21 cellular contexts compared by ENCODE assay signal in genomic region chr9:129865668-129866320, GRCh38. TPM values are rescaled to one million over a fixed set of nuclear protein-coding genes. Genes with fewer than 3 reads are reported as not detected.
A peak's percentile ranks its signal among the peaks of the same experiment; 100 is the strongest.
DNase-seq lines count a peak whose midpoint lies in the region; ATAC-seq lines count a peak whose summit lies in the region.
"Had no signal": no experiment of that assay in that cellular context is flagged by ENCODE, and none has a peak within 500 bp of the region (broad histone marks: within the 10 kb centered on the region; RNA-seq: fewer than 3 reads in every experiment).

No MANE protein-coding gene starts in this region.

- no peak overlapping the region for H3K4me3 ChIP-seq in CD4-positive, CD25-positive, alpha-beta regulatory T cell (ENCODE audit: low read depth, low read length)
- H3K4me3 ChIP-seq in CD8-positive, alpha-beta memory T cell (ENCODE audit: low read length) = peak overlapping the region; percentile 33
- H3K4me3 ChIP-seq: heart left ventricle, lower lobe of right lung, suprapubic skin had no signal

- peaks cover 100% of the 10 kb centered on the region for H3K4me1 ChIP-seq in CD4-positive, CD25-positive, alpha-beta regulatory T cell (ENCODE audit: control insufficient read depth, insufficient read depth, low read length, poor library complexity, severe bottlenecking)
- H3K4me1 ChIP-seq in CD8-positive, alpha-beta memory T cell (ENCODE audit: insufficient read depth, low read length) = peaks cover 98% of the 10 kb centered on the region
- H3K4me1 ChIP-seq: lower lobe of right lung, suprapubic skin had no signal

- no peaks in the 10 kb centered on the region for H3K27me3 Mint-ChIP-seq in CD4-positive, CD25-positive, alpha-beta regulatory T cell
- H3K27me3 Mint-ChIP-seq in CD8-positive, alpha-beta memory T cell = no peaks in the 10 kb centered on the region
- H3K27me3 Mint-ChIP-seq in activated T-helper 17 cell treated with anti-CD3 and anti-CD28 coated beads, Interleukin-2, amount 50 U/mL, for 72 hours = no peaks in the 10 kb centered on the region
- no peaks in the 10 kb centered on the region for H3K27me3 Mint-ChIP-seq in naive thymus-derived CD8-positive, alpha-beta T cell
- H3K27me3 Mint-ChIP-seq: B cell had no signal

- peaks cover 19 to 91% (median 56%) of the 10 kb centered on the region in 4 donors for H3K4me1 Mint-ChIP-seq in CD4-positive, CD25-positive, alpha-beta regulatory T cell
- H3K4me1 Mint-ChIP-seq in CD8-positive, alpha-beta memory T cell = peaks cover 72 to 95% (median 76%) of the 10 kb centered on the region in 3 donors
- peaks cover 40% of the 10 kb centered on the region for H3K4me1 Mint-ChIP-seq in activated T-helper 17 cell treated with anti-CD3 and anti-CD28 coated beads, Interleukin-2, amount 50 U/mL, for 72 hours
- peaks cover 32 to 91% (median 87%) of the 10 kb centered on the region in 4 donors for H3K4me1 Mint-ChIP-seq in naive thymus-derived CD8-positive, alpha-beta T cell

- no peak for DNase-seq in CD4-positive, CD25-positive, alpha-beta regulatory T cell
- no peak for DNase-seq in CD8-positive, alpha-beta memory T cell
- no peak for DNase-seq in naive thymus-derived CD8-positive, alpha-beta T cell
- DNase-seq: activated T-cell treated with anti-CD3 and anti-CD28 coated beads for 4 hours; anterior cingulate cortex; DMS153; effector CD4-positive, alpha-beta T cell; heart left ventricle; lower lobe of right lung; NCI-H1417 treated with DMSO at 0.1 percent for 48 hours; NCI-H2171 treated with DMSO at 0.1 percent for 48 hours; NCI-H69; SHP77 treated with DMSO at 0.1 percent for 48 hours; stimulated activated CD4-positive, alpha-beta T cell treated with anti-CD3 and anti-CD28 coated beads, Interleukin-2, amount 100 ng/mL, for 48 hours; T-helper 9 cell had no signal

- H3K36me3 ChIP-seq in CD4-positive, CD25-positive, alpha-beta regulatory T cell (ENCODE audit: control insufficient read depth, insufficient read depth, low read length) = peaks cover 13% of the 10 kb centered on the region
- peaks cover 18% of the 10 kb centered on the region for H3K36me3 ChIP-seq in CD8-positive, alpha-beta memory T cell (ENCODE audit: insufficient read depth, low read length)

- no peaks in the 10 kb centered on the region for H3K9me3 ChIP-seq in CD4-positive, CD25-positive, alpha-beta regulatory T cell (ENCODE audit: control insufficient read depth in 2 of 2, low read length in 2 of 2)
- no peaks in the 10 kb centered on the region for H3K9me3 ChIP-seq in CD8-positive, alpha-beta memory T cell (ENCODE audit: low read length)
- H3K9me3 ChIP-seq: heart left ventricle, lower lobe of right lung, suprapubic skin had no signal

- POLR2A ChIA-PET in CD8-positive, alpha-beta memory T cell (lab: Charles Lee) = interaction anchor here (0.7 to 1.2 kb wide), 2 partner anchors 23 to 125 kb away, joined by 3 to 4 read pairs; no protein-coding TSS in a partner anchor
- POLR2A ChIA-PET in naive thymus-derived CD8-positive, alpha-beta T cell (lab: Charles Lee) = interaction anchor here (0.9 to 11.9 kb wide), 8 partner anchors 12 to 176 kb away, joined by 3 to 253 read pairs (median 6); partner anchors contain the start of genes C9orf78, FNBP1 and USP20

- H3K27ac ChIP-seq in CD4-positive, CD25-positive, alpha-beta regulatory T cell (ENCODE audit: insufficient read depth, low read length, poor library complexity, severe bottlenecking) = peak overlapping the region; percentile 94
- no peak overlapping the region for H3K27ac ChIP-seq in CD8-positive, alpha-beta memory T cell (ENCODE audit: low read depth, low read length)
- H3K27ac ChIP-seq: lower lobe of right lung, suprapubic skin had no signal

- no peak for ATAC-seq in CD4-positive, CD25-positive, alpha-beta regulatory T cell (ENCODE audit: low read depth in 2 of 2)
- no peak for ATAC-seq in activated T-helper 17 cell treated with anti-CD3 and anti-CD28 coated beads, Interleukin-2, amount 50 U/mL, for 72 hours (replicated peaks)
- ATAC-seq in naive thymus-derived CD8-positive, alpha-beta T cell = no peak
- ATAC-seq in HG03442 (IDR thresholded peaks at IDR 0.05; ENCODE audit: unreplicated experiment) = no peak
- ATAC-seq in HG02623 (IDR thresholded peaks at IDR 0.05; ENCODE audit: unreplicated experiment) = no peak
- no peak for ATAC-seq in GM21723 (IDR thresholded peaks at IDR 0.05; ENCODE audit: unreplicated experiment)
- ATAC-seq: heart left ventricle had no signal

- CTCF ChIA-PET in CD8-positive, alpha-beta memory T cell (lab: Charles Lee) = interaction anchor here (1.0 to 1.7 kb wide), 3 partner anchors 19 to 21 kb away, joined by 3 to 6 read pairs (median 5); no protein-coding TSS in a partner anchor

- peaks cover 0 to 1% (median 0%) of the 10 kb centered on the region in 7 donors for H3K9me3 Mint-ChIP-seq in CD4-positive, CD25-positive, alpha-beta regulatory T cell
- no peaks in the 10 kb centered on the region for H3K9me3 Mint-ChIP-seq in CD8-positive, alpha-beta memory T cell
- H3K9me3 Mint-ChIP-seq in activated T-helper 17 cell treated with anti-CD3 and anti-CD28 coated beads, Interleukin-2, amount 50 U/mL, for 72 hours = no peaks in the 10 kb centered on the region
- H3K9me3 Mint-ChIP-seq in naive thymus-derived CD8-positive, alpha-beta T cell = no peaks in the 10 kb centered on the region

- H3K27ac Mint-ChIP-seq in CD4-positive, CD25-positive, alpha-beta regulatory T cell = peak overlapping the region; percentile 85 to 95 (median 87)
- peak overlapping the region; percentile 55 to 97 (median 93) for H3K27ac Mint-ChIP-seq in CD8-positive, alpha-beta memory T cell
- H3K27ac Mint-ChIP-seq in activated T-helper 17 cell treated with anti-CD3 and anti-CD28 coated beads, Interleukin-2, amount 50 U/mL, for 72 hours = peak overlapping the region; percentile 91
- H3K27ac Mint-ChIP-seq in naive thymus-derived CD8-positive, alpha-beta T cell = peak overlapping the region; percentile 86 to 97 (median 92)

- H3K27me3 ChIP-seq in CD4-positive, CD25-positive, alpha-beta regulatory T cell (ENCODE audit: control insufficient read depth, insufficient read depth, low read length) = no peaks in the 10 kb centered on the region
- no peaks in the 10 kb centered on the region for H3K27me3 ChIP-seq in CD8-positive, alpha-beta memory T cell (ENCODE audit: insufficient read depth, low read length, poor library complexity, severe bottlenecking)
- H3K27me3 ChIP-seq: heart left ventricle, suprapubic skin had no signal

- H3K4me3 Mint-ChIP-seq in CD4-positive, CD25-positive, alpha-beta regulatory T cell = peak overlapping the region; percentile 43 to 85 (median 65)
- peak overlapping the region in 5 of 7 donors; percentile 30 to 85 (median 63) for H3K4me3 Mint-ChIP-seq in CD8-positive, alpha-beta memory T cell
- H3K4me3 Mint-ChIP-seq in activated T-helper 17 cell treated with anti-CD3 and anti-CD28 coated beads, Interleukin-2, amount 50 U/mL, for 72 hours = peak overlapping the region; percentile 79
- peak overlapping the region; percentile 51 to 85 (median 74) for H3K4me3 Mint-ChIP-seq in naive thymus-derived CD8-positive, alpha-beta T cell
- H3K4me3 Mint-ChIP-seq: B cell had no signal

- peaks cover 29% of the 10 kb centered on the region for H3K36me3 Mint-ChIP-seq in CD4-positive, CD25-positive, alpha-beta regulatory T cell
- peaks cover 7 to 55% (median 19%) of the 10 kb centered on the region in 3 donors for H3K36me3 Mint-ChIP-seq in CD8-positive, alpha-beta memory T cell
- peaks cover 52% of the 10 kb centered on the region for H3K36me3 Mint-ChIP-seq in activated T-helper 17 cell treated with anti-CD3 and anti-CD28 coated beads, Interleukin-2, amount 50 U/mL, for 72 hours (ENCODE audit: low read depth)
- peaks cover 0 to 41% (median 18%) of the 10 kb centered on the region in 3 donors for H3K36me3 Mint-ChIP-seq in naive thymus-derived CD8-positive, alpha-beta T cell

RNA-seq across cellular contexts. Expression of gene USP20, which starts 30.5 kb away (rescaled TPM):
- total RNA-seq in CD4-positive, CD25-positive, alpha-beta regulatory T cell = 116 TPM
- 10 to 100 TPM; 37.1 to 54.7 (median 46.9) TPM for polyA plus RNA-seq in CD4-positive, CD25-positive, alpha-beta regulatory T cell
- 10 to 100 TPM; 50.2 to 50.8 TPM for total RNA-seq in CD8-positive, alpha-beta memory T cell
- polyA plus RNA-seq in CD8-positive, alpha-beta memory T cell = 50.3 TPM
- 10 to 100 TPM; 50.1 to 52.5 TPM for total RNA-seq in activated T-helper 17 cell treated with anti-CD3 and anti-CD28 coated beads, Interleukin-2, amount 50 U/mL, for 72 hours
- total RNA-seq in naive thymus-derived CD8-positive, alpha-beta T cell = 100 to 1,000 TPM; 117 to 124 TPM
- polyA plus RNA-seq in naive thymus-derived CD8-positive, alpha-beta T cell = 10 to 100 TPM; 37.1 to 76.4 (median 49.4) TPM

RNA-seq across cellular contexts. Expression of gene C9orf78, which starts 30.7 kb away (rescaled TPM):
- total RNA-seq in CD4-positive, CD25-positive, alpha-beta regulatory T cell = 91.6 TPM
- 100 to 1,000 TPM; 155 to 196 (median 170) TPM for polyA plus RNA-seq in CD4-positive, CD25-positive, alpha-beta regulatory T cell
- total RNA-seq in CD8-positive, alpha-beta memory T cell = 10 to 100 TPM; 71.4 to 76.4 TPM
- 249 TPM for polyA plus RNA-seq in CD8-positive, alpha-beta memory T cell
- 10 to 100 TPM; 23.4 to 73.3 TPM for total RNA-seq in activated T-helper 17 cell treated with anti-CD3 and anti-CD28 coated beads, Interleukin-2, amount 50 U/mL, for 72 hours
- 100 to 1,000 TPM in 1 of 2 experiments, 10 to 100 TPM in 1; 98.7 to 104 TPM for total RNA-seq in naive thymus-derived CD8-positive, alpha-beta T cell
- polyA plus RNA-seq in naive thymus-derived CD8-positive, alpha-beta T cell = 100 to 1,000 TPM; 191 to 242 (median 222) TPM

RNA-seq across cellular contexts. Expression of gene TOR1A, which starts 41.9 kb away (rescaled TPM):
- total RNA-seq in CD4-positive, CD25-positive, alpha-beta regulatory T cell = 19.3 TPM
- polyA plus RNA-seq in CD4-positive, CD25-positive, alpha-beta regulatory T cell = 10 to 100 TPM; 63.6 to 72.7 (median 69.6) TPM
- 10 to 100 TPM; 53.8 to 53.9 TPM for total RNA-seq in CD8-positive, alpha-beta memory T cell
- 73.8 TPM for polyA plus RNA-seq in CD8-positive, alpha-beta memory T cell
- total RNA-seq in activated T-helper 17 cell treated with anti-CD3 and anti-CD28 coated beads, Interleukin-2, amount 50 U/mL, for 72 hours = 10 to 100 TPM; 27.3 to 51.7 TPM
- total RNA-seq in naive thymus-derived CD8-positive, alpha-beta T cell = 10 to 100 TPM; 33.4 to 34.3 TPM
- 10 to 100 TPM; 42.6 to 55.0 (median 47.1) TPM for polyA plus RNA-seq in naive thymus-derived CD8-positive, alpha-beta T cell
